ENCODE assay signal across 11 cellular contexts in the genomic region with DNA sequence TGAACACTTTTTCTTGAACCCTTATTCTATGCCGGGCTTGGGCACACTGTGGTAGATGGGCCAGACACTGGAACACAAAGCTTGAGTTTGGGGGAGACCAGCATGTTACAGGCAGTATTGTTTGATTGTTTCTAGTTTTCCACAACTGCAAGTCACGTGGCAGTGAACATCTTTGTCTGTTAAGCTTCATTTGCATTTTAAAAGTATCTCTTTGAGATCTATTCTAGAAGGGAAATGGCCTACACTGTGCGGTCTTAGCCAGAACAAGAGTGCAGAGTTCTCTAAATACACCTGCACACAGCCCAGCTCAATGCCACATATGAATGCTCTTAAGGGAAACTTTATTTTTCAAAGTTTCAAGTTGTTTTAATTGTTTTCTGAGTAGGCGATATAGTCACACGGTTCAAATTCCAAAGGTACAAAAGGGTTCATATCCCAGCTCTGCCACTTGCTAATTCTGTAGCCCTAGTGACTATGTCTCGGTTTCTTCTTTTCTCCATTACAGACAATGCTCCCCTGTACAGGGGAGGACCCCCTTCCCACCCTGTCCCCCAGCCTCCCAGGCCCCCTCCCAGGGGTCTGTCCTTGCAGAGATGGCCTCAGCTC. TPM values are rescaled to one million over a fixed set of nuclear protein-coding genes. Genes with fewer than 3 reads are reported as not detected.
DNase-seq lines count a peak whose midpoint lies in the region; ATAC-seq and TF ChIP-seq lines count a peak whose summit lies in the region.
"Had no signal": no experiment of that assay in that cellular context is flagged by ENCODE, and none has a peak within 500 bp of the region (broad histone marks: within the 10 kb centered on the region; RNA-seq: fewer than 3 reads in every experiment).

No MANE protein-coding gene starts in this region.

- peaks cover 16% of the 10 kb centered on the region for H3K4me1 Mint-ChIP-seq in neural progenitor cell

- H3K27me3 Mint-ChIP-seq in neural progenitor cell (ENCODE audit: insufficient read depth, low read depth): peaks cover 4% of the 10 kb centered on the region
- H3K27me3 Mint-ChIP-seq: activated CD8-positive, alpha-beta memory T cell treated with anti-CD3 and anti-CD28 coated beads, Interleukin-2, amount 10 ng/mL, durations not matched to agents 7 days and 5 days; dendritic cell treated with granulocyte-macrophage colony-stimulating factor and Interleukin-4, amounts not matched to agents 40 ng/mL and 50 ng/mL, for 4 days had no signal

- no peak for DNase-seq in neural progenitor cell (ENCODE audit: low spot score)
- DNase-seq in HUDEP-2 (lab: John Stamatoyannopoulos, UW; ENCODE audit: unreplicated experiment in 76 of 76): no peak
- DNase-seq in DMS79 (lab: John Stamatoyannopoulos, UW): no peak
- no peak for DNase-seq in testis
- DNase-seq in HK-2 (ENCODE audit: unreplicated experiment): no peak
- DNase-seq: activated CD8-positive, alpha-beta memory T cell treated with anti-CD3 and anti-CD28 coated beads, Interleukin-2, amount 10 ng/mL, durations not matched to agents 7 days and 5 days; PC-9 had no signal

- no peaks in the 10 kb centered on the region for H3F3A ChIP-seq in neural progenitor cell (ENCODE audit: low read depth)

- ATAC-seq in GM18519 (IDR thresholded peaks at IDR 0.05; ENCODE audit: low FRiP score, unreplicated experiment): peak; percentile 78
- ATAC-seq in GM21529 (IDR thresholded peaks at IDR 0.05; ENCODE audit: unreplicated experiment): peak; percentile 90
- ATAC-seq in HG03442 (IDR thresholded peaks at IDR 0.05; ENCODE audit: unreplicated experiment): peak; percentile 85
- ATAC-seq: activated CD8-positive, alpha-beta memory T cell treated with anti-CD3 and anti-CD28 coated beads, Interleukin-2, amount 10 ng/mL, durations not matched to agents 7 days and 5 days had no signal

- WGBS in testis, 2 donors: 67 to 71% methylated on average over 6 of the region's 6 CpGs

- H3K36me3 Mint-ChIP-seq in neural progenitor cell: no peaks in the 10 kb centered on the region

- H3K36me3 ChIP-seq in neural progenitor cell: no peaks in the 10 kb centered on the region
- H3K36me3 ChIP-seq in testis (ENCODE audit: low read depth, missing control alignments): no peaks in the 10 kb centered on the region

- H3K9me3 Mint-ChIP-seq in neural progenitor cell: no peaks in the 10 kb centered on the region
- H3K9me3 Mint-ChIP-seq: dendritic cell treated with granulocyte-macrophage colony-stimulating factor and Interleukin-4, amounts not matched to agents 40 ng/mL and 50 ng/mL, for 4 days had no signal

- peak overlapping the region; percentile 71 for H3K27ac Mint-ChIP-seq in neural progenitor cell
- H3K27ac Mint-ChIP-seq: dendritic cell treated with granulocyte-macrophage colony-stimulating factor and Interleukin-4, amounts not matched to agents 40 ng/mL and 50 ng/mL, for 4 days had no signal

- H3K27ac ChIP-seq in neural progenitor cell (no peak overlapping the region), testis (no peak overlapping the region)
- H3K27ac ChIP-seq: PC-9 had no signal

- H3K4me1 ChIP-seq in neural progenitor cell (peaks cover 8% of the 10 kb centered on the region), testis (peaks cover 31% of the 10 kb centered on the region)

- intact Hi-C loops in testis (cut with DNase I; ENCODE audit: low total_unique reads): no loop called here

- no peaks in the 10 kb centered on the region for H3K79me2 ChIP-seq in neural progenitor cell (ENCODE audit: low read depth)

- H3K4me3 ChIP-seq in neural progenitor cell: no peak overlapping the region
- no peak overlapping the region for H3K4me3 ChIP-seq in testis
- H3K4me3 ChIP-seq: PC-9 had no signal

- no peaks in the 10 kb centered on the region for H3K9me3 ChIP-seq in neural progenitor cell (ENCODE audit: low read depth)
- no peaks in the 10 kb centered on the region for H3K9me3 ChIP-seq in testis

- H3K9ac ChIP-seq in neural progenitor cell: no peak overlapping the region

- H3K4me2 ChIP-seq in neural progenitor cell: no peak overlapping the region
- H3K4me2 ChIP-seq: PC-9 had no signal

- no peak for TF ChIP-seq POLR2A in testis (IDR thresholded peaks at IDR 0.05)

- TF ChIP-seq CTCF in neural progenitor cell (IDR thresholded peaks at IDR 0.05): no peak
- TF ChIP-seq CTCF in testis (IDR thresholded peaks at IDR 0.05): no peak

- H3K27me3 ChIP-seq in neural progenitor cell (no peaks in the 10 kb centered on the region), testis (no peaks in the 10 kb centered on the region)

- no peak overlapping the region for H3K4me3 Mint-ChIP-seq in neural progenitor cell
- H3K4me3 Mint-ChIP-seq: activated CD8-positive, alpha-beta memory T cell treated with anti-CD3 and anti-CD28 coated beads, Interleukin-2, amount 10 ng/mL, durations not matched to agents 7 days and 5 days; dendritic cell treated with granulocyte-macrophage colony-stimulating factor and Interleukin-4, amounts not matched to agents 40 ng/mL and 50 ng/mL, for 4 days had no signal

- no peaks in the 10 kb centered on the region for H4K20me1 ChIP-seq in neural progenitor cell (ENCODE audit: low read depth)

- no peak overlapping the region for H2AFZ ChIP-seq in neural progenitor cell (replicated peaks)
- H2AFZ ChIP-seq: PC-9 had no signal

RNA-seq across cellular contexts. Expression of gene RIN3, which starts 24.9 kb away (rescaled TPM):
- total RNA-seq in neural progenitor cell (ENCODE audit: low replicate concordance) (0.09 and 0.22 TPM in 2 replicates), testis (10 to 100 TPM; 49.8 to 56.2 TPM)
- polyA plus RNA-seq in testis (ENCODE audit: insufficient read depth, low read depth, low replicate concordance): 25.9 TPM

Comparison
In these comparisons a context has a peak if more than half of its experiments do, and no peak if none do; other contexts are left out.
1. RNA of gene RIN3, which starts 24.9 kb away (total RNA-seq): 49.8 to 56.2 TPM in testis; 0.09 to 0.22 TPM in neural progenitor cell; every median in the first group is over 10 times any median in the second.
2. Peak in every context shown above with its lines, with median percentiles within 50 percentile points of each other: ATAC-seq.